22 cellular contexts compared by ENCODE assay signal in the genomic region with DNA sequence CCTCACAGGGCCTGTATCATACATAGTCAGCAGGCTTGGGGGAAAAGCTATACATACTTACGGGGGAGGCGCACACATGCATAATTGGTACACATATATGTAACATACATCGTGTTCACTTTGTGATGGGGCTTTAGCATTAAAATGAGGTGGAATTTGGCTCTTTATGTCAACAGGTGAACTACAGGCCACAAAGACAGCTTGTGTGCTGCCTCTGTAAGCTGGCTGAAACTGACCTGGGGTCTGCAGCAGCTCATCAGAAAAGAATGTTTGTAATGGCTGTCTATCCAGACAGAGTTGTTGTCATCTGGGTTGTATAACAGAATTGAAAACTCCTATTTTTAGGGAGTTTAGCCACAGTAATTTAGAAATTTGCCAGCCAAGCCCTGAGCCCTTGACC. TPM values are rescaled to one million over a fixed set of nuclear protein-coding genes. Genes with fewer than 3 reads are reported as not detected.
"Had no signal": no experiment of that assay in that cellular context is flagged by ENCODE, and none has a peak within 500 bp of the region (broad histone marks: within the 10 kb centered on the region; RNA-seq: fewer than 3 reads in every experiment).

No MANE protein-coding gene starts in this region.

- ATAC-seq: effector memory CD8-positive, alpha-beta T cell; gastrocnemius medialis; heart right ventricle; lower lobe of right lung; natural killer cell treated with Interleukin-12 subunit alpha and Interleukin-12 subunit beta and Interleukin-15 and Interleukin-18, amount 100 ng/mL, for 72 hours; pancreas; right cardiac atrium; stimulated activated effector memory CD8-positive, alpha-beta T cell treated with anti-CD3 and anti-CD28 coated beads, Interleukin-12 subunit alpha, Interleukin-12 subunit beta, amount 100 ng/mL, for 72 hours; stimulated activated naive CD8-positive, alpha-beta T cell treated with anti-CD3 and anti-CD28 coated beads, Interleukin-15, Interleukin-2, amounts not matched to agents 100 U/mL and 50 U/mL, for 24 hours had no signal

- H3K4me1 ChIP-seq: pancreas had no signal

- H3K9me3 ChIP-seq: esophagus muscularis mucosa, gastrocnemius medialis, heart right ventricle, left ventricle myocardium inferior, lower lobe of right lung, pancreas, suprapubic skin, thyroid gland had no signal

- DNase-seq: effector memory CD8-positive, alpha-beta T cell; gastrocnemius medialis; heart right ventricle; hypothalamus; left ventricle myocardium inferior; lower lobe of right lung; midbrain; occipital lobe; pancreas; right cardiac atrium; stimulated activated CD4-positive, alpha-beta T cell treated with anti-CD3 and anti-CD28 coated beads, Interleukin-4, amount 100 ng/mL, for 1 hour; stimulated activated CD8-positive, alpha-beta memory T cell treated with anti-CD3 and anti-CD28 coated beads, Interleukin-4, amount 100 ng/mL, for 48 hours; stimulated activated naive CD8-positive, alpha-beta T cell treated with anti-CD3 and anti-CD28 coated beads, Interleukin-15, Interleukin-2, amounts not matched to agents 100 U/mL and 50 U/mL, for 24 hours; thyroid gland had no signal

- H3K4me3 ChIP-seq: esophagus muscularis mucosa, gastrocnemius medialis, heart right ventricle, left ventricle myocardium inferior, lower lobe of right lung, pancreas, suprapubic skin, thyroid gland had no signal

- H3K36me3 ChIP-seq: esophagus muscularis mucosa, gastrocnemius medialis, heart right ventricle, left ventricle myocardium inferior, lower lobe of right lung, pancreas, suprapubic skin, thyroid gland had no signal

- H3K27ac ChIP-seq: epithelial cell of prostate, esophagus muscularis mucosa, gastrocnemius medialis, heart right ventricle, left ventricle myocardium inferior, lower lobe of right lung, pancreas, suprapubic skin, thyroid gland had no signal

- H3K27me3 ChIP-seq: thyroid gland had no signal

- FAIRE-seq: keratinocyte, pancreas, urothelium cell line had no signal

RNA-seq across cellular contexts. Expression of a gene that starts 4.7 kb away (rescaled TPM):
- total RNA-seq: fibroblast of villous mesenchyme; heart right ventricle; left ventricle myocardium inferior; natural killer cell treated with Interleukin-12 subunit alpha and Interleukin-12 subunit beta and Interleukin-15 and Interleukin-18, amount 100 ng/mL, for 72 hours; right cardiac atrium; thyroid gland had no signal
- polyA plus RNA-seq: heart right ventricle, keratinocyte, right cardiac atrium had no signal
